In genomic region chr11:48110509-48110766, GRCh38 we compare ENCODE assay signal across 14 cellular contexts.
A peak's percentile ranks its signal among the peaks of the same experiment; 100 is the strongest.
DNase-seq lines count a peak whose midpoint lies in the region; ATAC-seq, FAIRE-seq and TF ChIP-seq lines count a peak whose summit lies in the region.
"Had no signal": no experiment of that assay in that cellular context is flagged by ENCODE, and none has a peak within 500 bp of the region (broad histone marks: within the 10 kb centered on the region; RNA-seq: fewer than 3 reads in every experiment).

No MANE protein-coding gene starts in this region.

- H3K79me2 ChIP-seq in OCI-LY3 (ENCODE audit: low read length) (peaks cover 48% of the 10 kb centered on the region), K562 (ENCODE audit: control insufficient read depth, insufficient read depth, low read length) (no peaks in the 10 kb centered on the region), osteoblast (ENCODE audit: insufficient read depth, low read length) (peaks cover 28% of the 10 kb centered on the region)

- H3K4me2 ChIP-seq in A549 = peak overlapping the region; percentile 91
- H3K4me2 ChIP-seq in OCI-LY3 (ENCODE audit: low read length) = peak overlapping the region; percentile 89
- no peak overlapping the region for H3K4me2 ChIP-seq in K562 (ENCODE audit: insufficient read depth, low read length)
- no peak overlapping the region for H3K4me2 ChIP-seq in osteoblast (ENCODE audit: insufficient read depth, low read length)

- BruUV-seq in Caco-2 (replicated peaks; lab: Mats Ljungman, UMichigan) (no TSS peak), K562 (replicated peaks; lab: Mats Ljungman, UMichigan) (no TSS peak)

- H3K27ac ChIP-seq in A549 (peak overlapping the region; percentile 82 to 89), OCI-LY3 (ENCODE audit: low read length) (peak overlapping the region; percentile 60), K562 (ENCODE audit: extremely low read depth, low read depth, low read length) (no peak overlapping the region), osteoblast (ENCODE audit: low read depth, low read length) (no peak overlapping the region), pancreas (no peak overlapping the region)
- H3K27ac ChIP-seq: epithelial cell of prostate, thoracic aorta had no signal

- no peak overlapping the region for H3K27ac Mint-ChIP-seq in Caco-2 (ENCODE audit: unreplicated experiment)

- H3K4me1 Mint-ChIP-seq in Caco-2 (ENCODE audit: low read depth, unreplicated experiment) = peaks cover 7% of the 10 kb centered on the region

- DNase-seq in A549 (ENCODE audit: low read depth in 1 of 2, low spot score in 1 of 2) = no peak
- no peak for DNase-seq in Caco-2
- DNase-seq in K562 (ENCODE audit: extremely low read depth in 1 of 4, low spot score in 3 of 4) = no peak
- no peak for DNase-seq in NCI-H774 (lab: John Stamatoyannopoulos, UW)
- no peak for DNase-seq in osteoblast (ENCODE audit: insufficient read length, low spot score, missing footprints)
- no peak for DNase-seq in pancreas
- DNase-seq in NCI-H446 treated with DMSO at 0.1 percent for 48 hours (lab: John Stamatoyannopoulos, UW) = no peak

- H3K9me3 Mint-ChIP-seq in Caco-2 (ENCODE audit: unreplicated experiment) = peaks cover 13% of the 10 kb centered on the region

- H2AFZ ChIP-seq in OCI-LY3 (ENCODE audit: low read depth, low read length) (no peak overlapping the region), K562 (ENCODE audit: low read depth, low read length) (no peak overlapping the region), osteoblast (ENCODE audit: low read length) (no peak overlapping the region)

- no peak for TF ChIP-seq EP300 in A549 (IDR thresholded peaks at IDR 0.05)
- no peak for TF ChIP-seq EP300 in K562 (IDR thresholded peaks at IDR 0.05; ENCODE audit: low read length)

- no peaks in the 10 kb centered on the region for H3K36me3 Mint-ChIP-seq in Caco-2 (ENCODE audit: insufficient read depth, unreplicated experiment)

- H4K20me1 ChIP-seq in OCI-LY3 (ENCODE audit: insufficient read depth, low read length) (peaks cover 16% of the 10 kb centered on the region), K562 (replicated peaks; ENCODE audit: control insufficient read depth, insufficient read depth, low read length) (no peaks in the 10 kb centered on the region), osteoblast (ENCODE audit: insufficient read depth, low read length) (no peaks in the 10 kb centered on the region)

- POLR2A ChIA-PET in A549 (lab: Yijun Ruan, JAX) (no interaction called here), Caco-2 (lab: Charles Lee) (no interaction called here), K562 (lab: Yijun Ruan, JAX) (no interaction called here)

- TF ChIP-seq CTCF in A549 (IDR thresholded peaks at IDR 0.05) = no peak
- TF ChIP-seq CTCF in Caco-2 (IDR thresholded peaks at IDR 0.05; ENCODE audit: insufficient read depth in 1 of 2, low read depth in 1 of 2, low read length in 1 of 2, severe bottlenecking in 1 of 2, unreplicated experiment in 1 of 2) = no peak
- no peak for TF ChIP-seq CTCF in OCI-LY3 (IDR thresholded peaks at IDR 0.05; ENCODE audit: low read depth, low read length)
- no peak for TF ChIP-seq CTCF in K562 (IDR thresholded peaks at IDR 0.05 in 2 of 3, conservative IDR thresholded peaks at IDR 0.05 in 1 of 3; ENCODE audit: insufficient read depth in 2 of 3, low read depth in 1 of 3, low read length in 3 of 3)
- no peak for TF ChIP-seq CTCF in osteoblast (IDR thresholded peaks at IDR 0.05; ENCODE audit: extremely low read depth, low read depth, low read length)
- TF ChIP-seq CTCF in pancreas (IDR thresholded peaks at IDR 0.05) = no peak

- no peak for ATAC-seq in A549
- ATAC-seq in K562 = no peak
- no peak for ATAC-seq in pancreas

- H3K9ac ChIP-seq in OCI-LY3 (ENCODE audit: low read length) (0 out of 2 replicates have a peak overlapping the region, but pooled peaks have one; percentile 49), K562 (ENCODE audit: insufficient read depth in 1 of 2, low read depth in 2 of 2, low read length in 2 of 2) (no peak overlapping the region)

- H3K36me3 ChIP-seq in Caco-2 (ENCODE audit: control insufficient read depth, insufficient read depth, low read length) (no peaks in the 10 kb centered on the region), OCI-LY3 (replicated peaks; ENCODE audit: low read depth, low read length) (peaks cover 46% of the 10 kb centered on the region), K562 (ENCODE audit: control insufficient read depth, insufficient read depth, low read length) (no peaks in the 10 kb centered on the region), osteoblast (ENCODE audit: insufficient read depth, low read length) (peaks cover 6% of the 10 kb centered on the region), pancreas (no peaks in the 10 kb centered on the region)
- H3K36me3 ChIP-seq: thoracic aorta had no signal

- no peaks in the 10 kb centered on the region for H3K9me1 ChIP-seq in K562 (ENCODE audit: control insufficient read depth, insufficient read depth, low read length)

- H3K9me3 ChIP-seq in A549 = peaks cover 16% of the 10 kb centered on the region
- H3K9me3 ChIP-seq in Caco-2 = peaks cover 7% of the 10 kb centered on the region
- H3K9me3 ChIP-seq in OCI-LY3 (ENCODE audit: insufficient read depth, low read length) = peaks cover 23% of the 10 kb centered on the region
- peaks cover 5% of the 10 kb centered on the region for H3K9me3 ChIP-seq in K562 (replicated peaks; ENCODE audit: control insufficient read depth, insufficient read depth, low read depth, low read length)
- H3K9me3 ChIP-seq in osteoblast (ENCODE audit: low read depth, low read length) = peaks cover 4% of the 10 kb centered on the region
- H3K9me3 ChIP-seq in pancreas = no peaks in the 10 kb centered on the region

- in situ Hi-C loops in K562 (cut with MboI) = no loop called here

- TF ChIP-seq RAD21 in A549 (conservative IDR thresholded peaks at IDR 0.05 in 1 of 2, IDR thresholded peaks at IDR 0.05 in 1 of 2) (no peak), K562 (CRISPR knock-in tag; conservative IDR thresholded peaks at IDR 0.05 in 1 of 2, IDR thresholded peaks at IDR 0.05 in 1 of 2) (no peak)

- H3K4me1 ChIP-seq in A549 = peaks cover 61% of the 10 kb centered on the region
- peaks cover 6% of the 10 kb centered on the region; the same call in 1 of the 2 replicates for H3K4me1 ChIP-seq in Caco-2
- peaks cover 53% of the 10 kb centered on the region for H3K4me1 ChIP-seq in OCI-LY3 (ENCODE audit: low read length)
- H3K4me1 ChIP-seq in K562 (replicated peaks in 1 of 2; ENCODE audit: control insufficient read depth in 2 of 2, insufficient read depth in 2 of 2, low read length in 2 of 2) = peaks cover 4 to 5% of the 10 kb centered on the region in 2 experiments; a peak in 4 of 5 replicates
- H3K4me1 ChIP-seq in osteoblast (ENCODE audit: insufficient read depth, low read length) = peaks cover 30% of the 10 kb centered on the region
- peaks cover 0 to 8% (median 4%) of the 10 kb centered on the region in 3 donors for H3K4me1 ChIP-seq in pancreas

- no peak for FAIRE-seq in A549 (lab: Jason Lieb, UNC)
- FAIRE-seq in K562 (lab: Jason Lieb, UNC) = no peak
- no peak for FAIRE-seq in pancreas (lab: Jason Lieb, UNC)
- FAIRE-seq: astrocyte had no signal

- no peak overlapping the region for H3K4me3 Mint-ChIP-seq in Caco-2 (ENCODE audit: unreplicated experiment)

- no peaks in the 10 kb centered on the region for H3K27me3 Mint-ChIP-seq in Caco-2 (ENCODE audit: insufficient read depth, unreplicated experiment)
- H3K27me3 Mint-ChIP-seq: activated naive CD4-positive, alpha-beta T cell treated with anti-CD3 and anti-CD28 coated beads, Interleukin-2, amount 50 U/mL, for 24 hours; CD4-positive, alpha-beta T cell; central memory CD8-positive, alpha-beta T cell had no signal

- TF ChIP-seq POLR2A in A549 (IDR thresholded peaks at IDR 0.05; ENCODE audit: low read length) (no peak), K562 (conservative IDR thresholded peaks at IDR 0.05) (no peak)

- H3K27me3 ChIP-seq in Caco-2 (replicated peaks; ENCODE audit: control insufficient read depth, insufficient read depth, low read length) (no peaks in the 10 kb centered on the region), OCI-LY3 (ENCODE audit: low read depth, low read length) (no peaks in the 10 kb centered on the region), K562 (ENCODE audit: control insufficient read depth in 2 of 2, insufficient read depth in 2 of 2, low read length in 2 of 2) (no peaks in the 10 kb centered on the region), osteoblast (ENCODE audit: insufficient read depth, low read length) (no peaks in the 10 kb centered on the region), pancreas (no peaks in the 10 kb centered on the region)

- CTCF ChIA-PET in A549 (lab: Yijun Ruan, JAX) (interaction anchor here (0.6 to 20.1 kb wide), 15 partner anchors 10 to 500 kb away, joined by 3 to 478 read pairs (median 5); no protein-coding TSS in a partner anchor), Caco-2 (lab: Charles Lee) (interaction anchor here (1.9 to 2.0 kb wide), 2 partner anchors 13 to 176 kb away, joined by 5 to 14 read pairs; no protein-coding TSS in a partner anchor), K562 (lab: Yijun Ruan, JAX; ENCODE audit: low intra/inter-chr PET ratio) (interaction anchor here (5.8 kb wide), 1 partner anchor 175 kb away, joined by 77 read pairs; no protein-coding TSS in a partner anchor)

- 50% methylated on average over 2 of the region's 2 CpGs for WGBS in A549 (ENCODE audit: missing lambda C conversion rate)
- WGBS in K562 (ENCODE audit: insufficient coverage, low coverage, missing lambda C conversion rate) = 6% methylated on average over 2 of the region's 2 CpGs
- WGBS in pancreas, 2 donors = 32 to 35% methylated on average over 2 of the region's 2 CpGs

- H3K4me3 ChIP-seq in A549 = peak overlapping the region; percentile 19; the same call in 1 of the 3 replicates
- 0 out of 2 replicates have a peak overlapping the region, but pooled peaks have one; percentile 13 for H3K4me3 ChIP-seq in Caco-2 (ENCODE audit: low read depth, low read length)
- peak overlapping the region; percentile 44 for H3K4me3 ChIP-seq in OCI-LY3 (ENCODE audit: low read length)
- no peak overlapping the region for H3K4me3 ChIP-seq in K562
- no peak overlapping the region for H3K4me3 ChIP-seq in osteoblast (ENCODE audit: insufficient read depth, low read length)
- no peak overlapping the region for H3K4me3 ChIP-seq in pancreas

- intact Hi-C loops in Caco-2 (cut with micrococcal nuclease; ENCODE audit: unreplicated experiment) = loop anchor here (1.0 to 5.0 kb wide), 3 partner anchors 61 to 258 kb away; no protein-coding TSS in a partner anchor
- intact Hi-C loops in K562 (cut with micrococcal nuclease) = loop anchor here (1.0 to 10.0 kb wide), 4 partner anchors 146 to 343 kb away; partner anchors contain the start of gene FNBP4
- intact Hi-C loops in pancreas (cut with DNase I) = no loop called here

TF ChIP-seq in A549, 52 proteins besides CTCF, POLR2A, EP300 and RAD21 (continues in another document):
- TF ChIP-seq POLR2AphosphoS2 (conservative IDR thresholded peaks at IDR 0.05; ENCODE audit: low read length) = no peak

TF ChIP-seq in K562, 482 proteins besides CTCF, POLR2A, EP300 and RAD21:
- TF ChIP-seq CEBPG (CRISPR knock-in tag; IDR thresholded peaks at IDR 0.05) = no peak
- TF ChIP-seq CEBPG (tag; conservative IDR thresholded peaks at IDR 0.05 in 1 of 2, IDR thresholded peaks at IDR 0.05 in 1 of 2) = peak in 1 of 2 experiments; percentile 38; a peak in 1 of 4 replicates
- peak; percentile 62 for TF ChIP-seq CEBPB (tag; IDR thresholded peaks at IDR 0.05)
- no peak for TF ChIP-seq ZNF121 (CRISPR knock-in tag; conservative IDR thresholded peaks at IDR 0.05)

Comparison
In these comparisons a context has a peak if more than half of its experiments do, and no peak if none do; other contexts are left out.
1. H3K27ac ChIP-seq: peak in A549 (2 of 2) and OCI-LY3 (single experiment); none in K562 (single experiment), osteoblast (single experiment) and pancreas (0 of 4).
2. H3K4me2 ChIP-seq: peak in A549 (single experiment) and OCI-LY3 (single experiment); none in K562 (single experiment) and osteoblast (single experiment).
3. H3K4me3 ChIP-seq: peak in A549 (single experiment), Caco-2 (single experiment) and OCI-LY3 (single experiment); none in K562 (single experiment), osteoblast (single experiment) and pancreas (0 of 4).
4. intact Hi-C loops: an anchor here in Caco-2 (1.0 to 5.0 kb wide) and K562 (1.0 to 10.0 kb wide); none called in pancreas.
5. Of the 35 proteins assayed by ChIP-seq in both K562 and A549: peak only in K562: CEBPB; only in A549: none; in both: none; in neither: 34.